Comparison of ENCODE assay signal across 18 cellular contexts in the genomic region with DNA sequence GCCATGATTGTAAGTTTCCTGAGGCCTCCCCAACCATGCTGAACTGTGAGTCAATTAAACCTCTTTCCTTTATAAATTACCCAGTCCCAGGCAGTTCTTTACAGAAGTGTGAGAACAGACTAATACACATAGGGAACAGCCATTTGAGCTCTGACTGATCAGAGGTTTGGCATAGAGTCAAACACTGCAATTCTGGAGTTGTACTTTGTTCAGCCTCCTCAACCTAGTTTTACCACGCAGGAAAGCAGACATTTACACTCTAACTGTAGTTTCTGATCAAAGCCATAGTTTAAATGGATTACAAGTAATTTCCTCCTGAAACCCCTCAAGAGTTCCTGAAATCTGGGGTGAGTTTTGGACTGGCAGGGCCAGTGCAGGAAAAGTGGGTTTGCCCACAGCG.
"Had no signal": no experiment of that assay in that cellular context is flagged by ENCODE, and none has a peak within 500 bp of the region (broad histone marks: within the 10 kb centered on the region; RNA-seq: fewer than 3 reads in every experiment).

No MANE protein-coding gene starts in this region.

- DNase-seq: colonic mucosa; cortex of kidney; effector CD8-positive, alpha-beta T cell; effector memory CD8-positive, alpha-beta T cell; endodermal cell; foreskin keratinocyte; heart left ventricle; hypothalamus; immature natural killer cell; islet precursor cell; kidney; kidney glomerular epithelial cell; left ventricle myocardium inferior; lower lobe of right lung; mesenchymal stem cell had no signal

- H3K36me3 ChIP-seq: colonic mucosa, esophagus muscularis mucosa, gastroesophageal sphincter, heart left ventricle, left ventricle myocardium inferior, lower lobe of right lung had no signal

- H3K4me3 ChIP-seq: colonic mucosa, esophagus muscularis mucosa, gastroesophageal sphincter, heart left ventricle, hepatocyte, left ventricle myocardium inferior, lower lobe of right lung had no signal

- H3K9me3 ChIP-seq: colonic mucosa, esophagus muscularis mucosa, gastroesophageal sphincter, lower lobe of right lung had no signal

- ATAC-seq: effector memory CD8-positive, alpha-beta T cell; foreskin keratinocyte; gastroesophageal sphincter; heart left ventricle; lower lobe of right lung had no signal

- H3K27ac ChIP-seq: colonic mucosa, esophagus muscularis mucosa, foreskin keratinocyte, gastroesophageal sphincter, heart left ventricle, hepatocyte, left ventricle myocardium inferior, lower lobe of right lung had no signal

- H3K27me3 ChIP-seq: colonic mucosa, esophagus muscularis mucosa, foreskin keratinocyte, hepatocyte had no signal

- H3K4me1 ChIP-seq: colonic mucosa, gastroesophageal sphincter had no signal
